ENCODE assay signal across 9 cellular contexts in the genomic region with DNA sequence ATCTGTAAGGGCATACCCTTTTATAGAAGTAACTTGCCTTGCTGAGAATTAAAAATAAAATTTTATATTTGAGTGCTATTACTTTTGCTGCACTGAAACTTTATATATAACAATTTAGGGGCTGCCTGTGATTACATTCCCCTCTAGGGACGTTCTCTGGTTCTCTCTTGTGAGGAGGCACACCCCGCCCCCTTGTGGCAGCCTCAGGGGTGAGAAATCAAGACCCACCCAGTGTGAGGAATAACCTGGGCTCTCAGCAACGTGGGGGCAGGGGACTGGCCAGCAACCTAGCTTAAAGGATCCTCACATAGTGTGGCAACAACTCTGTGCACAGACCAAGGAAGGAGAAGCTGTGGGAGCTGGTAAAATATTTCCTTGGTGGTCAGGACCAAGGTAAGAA. TPM values are rescaled to one million over a fixed set of nuclear protein-coding genes. Genes with fewer than 3 reads are reported as not detected.
DNase-seq lines count a peak whose midpoint lies in the region; ATAC-seq, FAIRE-seq and TF ChIP-seq lines count a peak whose summit lies in the region.
"Had no signal": no experiment of that assay in that cellular context is flagged by ENCODE, and none has a peak within 500 bp of the region (broad histone marks: within the 10 kb centered on the region; RNA-seq: fewer than 3 reads in every experiment).

No MANE protein-coding gene starts in this region.

- H3K36me3 ChIP-seq in cardiac muscle cell = no peaks in the 10 kb centered on the region
- H3K36me3 ChIP-seq: adrenal gland had no signal

- H3K27me3 Mint-ChIP-seq in T-helper 1 cell treated with Interleukin-12 subunit alpha and Interleukin-12 subunit beta and Interleukin-4 antibody, amounts not matched to agents 30 μg/mL and 1 μg/mL, for 36 hours (ENCODE audit: low read depth) = peaks cover 19% of the 10 kb centered on the region
- H3K27me3 Mint-ChIP-seq in endothelial cell (ENCODE audit: unreplicated experiment) = peaks cover 4% of the 10 kb centered on the region

- ATAC-seq in GM18867 (IDR thresholded peaks at IDR 0.05; ENCODE audit: unreplicated experiment) = no peak

- no peaks in the 10 kb centered on the region for H3K27me3 ChIP-seq in cardiac muscle cell

- no peaks in the 10 kb centered on the region for H3K4me1 ChIP-seq in cardiac muscle cell (ENCODE audit: low read depth)
- H3K4me1 ChIP-seq: adrenal gland had no signal

- no peak overlapping the region for H3K27ac ChIP-seq in cardiac muscle cell
- H3K27ac ChIP-seq: adrenal gland had no signal

- peak overlapping the region; percentile 56 for H3K27ac Mint-ChIP-seq in T-helper 1 cell treated with Interleukin-12 subunit alpha and Interleukin-12 subunit beta and Interleukin-4 antibody, amounts not matched to agents 30 μg/mL and 1 μg/mL, for 36 hours
- H3K27ac Mint-ChIP-seq in endothelial cell (ENCODE audit: unreplicated experiment) = no peak overlapping the region

- peaks cover 5% of the 10 kb centered on the region for H3K36me3 Mint-ChIP-seq in T-helper 1 cell treated with Interleukin-12 subunit alpha and Interleukin-12 subunit beta and Interleukin-4 antibody, amounts not matched to agents 30 μg/mL and 1 μg/mL, for 36 hours (ENCODE audit: low read depth)
- H3K36me3 Mint-ChIP-seq in endothelial cell (ENCODE audit: low read depth, unreplicated experiment) = no peaks in the 10 kb centered on the region

- intact Hi-C loops in cardiac septum (cut with DNase I) = no loop called here

- H3K4me3 Mint-ChIP-seq in T-helper 1 cell treated with Interleukin-12 subunit alpha and Interleukin-12 subunit beta and Interleukin-4 antibody, amounts not matched to agents 30 μg/mL and 1 μg/mL, for 36 hours = no peak overlapping the region
- H3K4me3 Mint-ChIP-seq in endothelial cell (ENCODE audit: unreplicated experiment) = no peak overlapping the region

- H3K4me1 Mint-ChIP-seq in T-helper 1 cell treated with Interleukin-12 subunit alpha and Interleukin-12 subunit beta and Interleukin-4 antibody, amounts not matched to agents 30 μg/mL and 1 μg/mL, for 36 hours (ENCODE audit: low read depth) = peaks cover 43% of the 10 kb centered on the region
- peaks cover 21% of the 10 kb centered on the region for H3K4me1 Mint-ChIP-seq in endothelial cell (ENCODE audit: unreplicated experiment)

- no peak for FAIRE-seq in frontal cortex (lab: Jason Lieb, UNC)

- DNase-seq in cardiac muscle cell (ENCODE audit: low read depth in 1 of 2, low spot score in 1 of 2) (peak; percentile 19 to 52), cardiac septum (ENCODE audit: low spot score) (no peak), endothelial cell (ENCODE audit: low spot score) (peak; percentile 41), frontal cortex (ENCODE audit: low spot score in 2 of 2) (no peak), ureter (ENCODE audit: low spot score) (no peak)
- peak; percentile 50 for DNase-seq in stimulated activated CD8-positive, alpha-beta memory T cell treated with anti-CD3 and anti-CD28 coated beads, Interleukin-4, amount 100 ng/mL, for 24 hours (ENCODE audit: low read depth)

- H3K4me3 ChIP-seq in cardiac muscle cell = no peak overlapping the region
- H3K4me3 ChIP-seq: adrenal gland had no signal

- TF ChIP-seq CTCF in cardiac muscle cell (IDR thresholded peaks at IDR 0.05; ENCODE audit: low read depth, low read length) (peak; percentile 43), endothelial cell (IDR thresholded peaks at IDR 0.05; ENCODE audit: unreplicated experiment) (no peak)

- H3K9me3 ChIP-seq in cardiac muscle cell (ENCODE audit: low read depth) = no peaks in the 10 kb centered on the region
- H3K9me3 ChIP-seq: adrenal gland had no signal

- no peaks in the 10 kb centered on the region for H3K9me3 Mint-ChIP-seq in T-helper 1 cell treated with Interleukin-12 subunit alpha and Interleukin-12 subunit beta and Interleukin-4 antibody, amounts not matched to agents 30 μg/mL and 1 μg/mL, for 36 hours
- H3K9me3 Mint-ChIP-seq in endothelial cell (ENCODE audit: unreplicated experiment) = no peaks in the 10 kb centered on the region

RNA-seq across cellular contexts. Expression of a gene that starts 43.7 kb away (rescaled TPM):
- total RNA-seq in cardiac muscle cell = not detected in 2 replicates
- polyA plus RNA-seq in cardiac muscle cell = not detected in 2 replicates
- total RNA-seq in cardiac septum = not detected
- not detected for total RNA-seq in endothelial cell (ENCODE audit: unreplicated experiment)
- total RNA-seq in frontal cortex = not detected
- total RNA-seq in ureter = not detected
- total RNA-seq: adrenal gland had no signal
- polyA plus RNA-seq: adrenal gland had no signal

RNA-seq across cellular contexts. Expression of a gene that starts 51.6 kb away (rescaled TPM):
- total RNA-seq in cardiac muscle cell (4.0 and 5.2 TPM in 2 replicates), cardiac septum (2.0 TPM), endothelial cell (ENCODE audit: unreplicated experiment) (5.5 TPM), frontal cortex (1.2 TPM), ureter (2.5 TPM)
- 2.6 and 3.5 TPM in 2 replicates for polyA plus RNA-seq in cardiac muscle cell

RNA-seq across cellular contexts. Expression of a gene that starts 55.6 kb away (rescaled TPM):
- total RNA-seq in cardiac muscle cell (not detected in 2 replicates), cardiac septum (not detected), endothelial cell (ENCODE audit: unreplicated experiment) (not detected), frontal cortex (not detected), ureter (not detected)
- 0.34 TPM in 1 of 2 replicates, not detected in the other for polyA plus RNA-seq in cardiac muscle cell
- total RNA-seq: adrenal gland had no signal
- polyA plus RNA-seq: adrenal gland had no signal

Comparison
In these comparisons a context has a peak if more than half of its experiments do, and no peak if none do; other contexts are left out.
1. DNase-seq: peak in cardiac muscle cell (2 of 2), endothelial cell (single experiment) and stimulated activated CD8-positive, alpha-beta memory T cell treated with anti-CD3 and anti-CD28 coated beads, Interleukin-4, amount 100 ng/mL, for 24 hours (single experiment); none in cardiac septum (single experiment), frontal cortex (0 of 2) and ureter (single experiment).